Comparison of ENCODE assay signal across 8 cellular contexts in genomic region chr3:46110701-46111493, GRCh38.
A peak's percentile ranks its signal among the peaks of the same experiment; 100 is the strongest.
DNase-seq lines count a peak whose midpoint lies in the region; ATAC-seq and TF ChIP-seq lines count a peak whose summit lies in the region.

No MANE protein-coding gene starts in this region.

- DNase-seq in CD14-positive monocyte (ENCODE audit: low spot score) (peak; percentile 94), LHCN-M2 (ENCODE audit: low read depth) (peak; percentile 94), amniotic epithelial cell (ENCODE audit: low read depth) (peak; percentile 81), lower leg skin (ENCODE audit: low spot score in 2 of 2) (peak; percentile 39 to 79), posterior vena cava (ENCODE audit: low spot score) (no peak), T-helper 17 cell (no peak)
- no peak for DNase-seq in stimulated activated naive CD4-positive, alpha-beta T cell treated with Interleukin-2 at 50 U/mL for 16 hours (lab: John Stamatoyannopoulos, UW)

- H3K27me3 Mint-ChIP-seq in CD14-positive monocyte (ENCODE audit: low read depth in 3 of 3) (no peaks in the 10 kb centered on the region), T-helper 17 cell (no peaks in the 10 kb centered on the region)

- H3K4me3 ChIP-seq in lower leg skin (ENCODE audit: low read depth, poor library complexity, severe bottlenecking): no peak overlapping the region

- H3K27ac Mint-ChIP-seq in CD14-positive monocyte: peak overlapping the region; percentile 98 to 100 (median 100)
- no peak overlapping the region for H3K27ac Mint-ChIP-seq in T-helper 17 cell

- ATAC-seq in GM19397 (IDR thresholded peaks at IDR 0.05; ENCODE audit: unreplicated experiment) (peak; percentile 76), T-helper 17 cell (no peak)

- H3K9me3 ChIP-seq in T-helper 17 cell (ENCODE audit: control insufficient read depth, low read length, poor library complexity, severe bottlenecking): no peaks in the 10 kb centered on the region

- no peak for TF ChIP-seq CTCF in CD14-positive monocyte (IDR thresholded peaks at IDR 0.05)
- no peak for TF ChIP-seq CTCF in lower leg skin (IDR thresholded peaks at IDR 0.05)

- intact Hi-C loops in CD14-positive monocyte (cut with micrococcal nuclease): loop anchor here in 1 of 2 donors (5.0 kb wide), 2 partner anchors 81 to 96 kb away; partner anchors contain the start of gene CCR1
- intact Hi-C loops in lower leg skin (cut with DNase I; ENCODE audit: low total_unique reads): no loop called here
- intact Hi-C loops in posterior vena cava (cut with DNase I): no loop called here

- no peak for TF ChIP-seq POLR2A in lower leg skin (IDR thresholded peaks at IDR 0.05)

- H3K4me1 Mint-ChIP-seq in CD14-positive monocyte (peaks cover 73% of the 10 kb centered on the region), T-helper 17 cell (peaks cover 11% of the 10 kb centered on the region)

- no peaks in the 10 kb centered on the region for H3K36me3 Mint-ChIP-seq in CD14-positive monocyte
- no peaks in the 10 kb centered on the region for H3K36me3 Mint-ChIP-seq in T-helper 17 cell (ENCODE audit: low read depth)

- peak overlapping the region; percentile 61 to 87 for H3K4me3 Mint-ChIP-seq in CD14-positive monocyte
- no peak overlapping the region for H3K4me3 Mint-ChIP-seq in T-helper 17 cell

- H3K9me3 Mint-ChIP-seq in CD14-positive monocyte: peaks cover 0 to 6% (median 2%) of the 10 kb centered on the region in 7 donors

- 51 to 53% methylated on average over 9 of the region's 9 CpGs for WGBS in lower leg skin, 2 donors

Comparison
In these comparisons a context has a peak if more than half of its experiments do, and no peak if none do; other contexts are left out.
1. DNase-seq: peak in CD14-positive monocyte (single experiment), LHCN-M2 (single experiment), amniotic epithelial cell (single experiment) and lower leg skin (2 of 2); none in stimulated activated naive CD4-positive, alpha-beta T cell treated with Interleukin-2 at 50 U/mL for 16 hours (single experiment), posterior vena cava (single experiment) and T-helper 17 cell (0 of 3).